25 cellular contexts compared by ENCODE assay signal in the genomic region with DNA sequence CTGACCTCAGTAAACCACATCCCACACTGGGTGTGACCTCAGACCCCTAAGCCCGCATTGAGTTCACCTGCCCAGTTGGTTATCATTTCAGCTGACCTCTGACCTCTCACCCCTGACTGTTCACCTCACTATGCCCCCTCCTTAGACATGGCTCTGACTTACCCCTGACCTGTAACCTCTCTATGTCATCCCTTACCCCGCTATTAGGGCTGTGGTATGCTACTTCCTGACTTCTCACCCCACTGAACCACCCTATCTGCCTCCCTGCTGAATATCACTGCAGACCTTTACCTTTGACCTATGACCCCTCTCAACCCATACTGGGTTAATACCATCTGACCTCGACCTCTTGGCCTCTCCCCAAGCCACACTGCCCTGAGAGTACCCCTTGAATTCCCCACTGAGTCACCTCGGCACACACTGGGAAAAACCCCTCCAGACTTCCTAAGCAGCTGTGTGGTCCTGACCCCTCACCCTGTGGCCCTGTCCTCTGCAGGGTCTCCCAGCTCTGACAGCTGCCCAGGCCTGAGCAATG. TPM values are rescaled to one million over a fixed set of nuclear protein-coding genes. Genes with fewer than 3 reads are reported as not detected.
A peak's percentile ranks its signal among the peaks of the same experiment; 100 is the strongest.
DNase-seq lines count a peak whose midpoint lies in the region; ATAC-seq, FAIRE-seq and TF ChIP-seq lines count a peak whose summit lies in the region.
"Had no signal": no experiment of that assay in that cellular context is flagged by ENCODE, and none has a peak within 500 bp of the region (broad histone marks: within the 10 kb centered on the region; RNA-seq: fewer than 3 reads in every experiment).

No MANE protein-coding gene starts in this region.

- no peak for DNase-seq in activated CD8-positive, alpha-beta memory T cell treated with anti-CD3 and anti-CD28 coated beads, Interleukin-2, amount 10 ng/mL, durations not matched to agents 7 days and 5 days
- no peak for DNase-seq in activated CD8-positive, alpha-beta memory T cell treated with anti-CD3 and anti-CD28 coated beads, Interleukin-2, amount 50 U/mL, for 48 hours
- DNase-seq in GM18507 (ENCODE audit: extremely low spot score, insufficient read length, low read depth) (no peak), astrocyte (ENCODE audit: low read depth) (no peak), progenitor cell of endocrine pancreas (ENCODE audit: low spot score, unreplicated experiment) (no peak), HuH-7 (ENCODE audit: low spot score) (no peak), endodermal cell (no peak)
- DNase-seq: activated CD4-positive, alpha-beta T cell treated with anti-CD3 and anti-CD28 coated beads, Interleukin-2, amount 10 ng/mL, durations not matched to agents 7 days and 5 days; activated naive CD4-positive, alpha-beta T cell treated with Interleukin-2 at 50 U/mL for 16 hours; activated T-cell treated with anti-CD3 and anti-CD28 coated beads for 4 hours; anterior cingulate cortex; dermis blood vessel endothelial cell; foreskin fibroblast; H9; heart right ventricle; KG1; midbrain; NCI-H187 treated with DMSO at 0.1 percent for 48 hours; NCI-H345; NCI-H82; SIG-M5 had no signal

- H3K27me3 ChIP-seq in astrocyte (ENCODE audit: insufficient read depth, low read length) = no peaks in the 10 kb centered on the region
- no peaks in the 10 kb centered on the region for H3K27me3 ChIP-seq in endodermal cell (ENCODE audit: control insufficient read depth, insufficient read depth, low read length, poor library complexity, severe bottlenecking)
- H3K27me3 ChIP-seq: heart right ventricle, vagina had no signal

- H3K79me2 ChIP-seq in astrocyte (ENCODE audit: insufficient read depth, low read length) = no peaks in the 10 kb centered on the region

- FAIRE-seq in GM18507 (lab: Jason Lieb, UNC) (peak; percentile 62), astrocyte (lab: Jason Lieb, UNC) (no peak)

- no peaks in the 10 kb centered on the region for H3K9me3 ChIP-seq in astrocyte (ENCODE audit: insufficient read depth, low read depth, low read length)
- no peaks in the 10 kb centered on the region for H3K9me3 ChIP-seq in endodermal cell (ENCODE audit: control insufficient read depth, low read length)
- H3K9me3 ChIP-seq: heart right ventricle, psoas muscle, thoracic aorta, vagina had no signal

- peaks cover 14% of the 10 kb centered on the region for H3K4me1 ChIP-seq in astrocyte (ENCODE audit: insufficient read depth, low read length)
- H3K4me1 ChIP-seq in endodermal cell (ENCODE audit: control insufficient read depth, insufficient read depth, low read length) = no peaks in the 10 kb centered on the region
- H3K4me1 ChIP-seq: heart right ventricle, psoas muscle, vagina had no signal

- H3K9me3 Mint-ChIP-seq in activated CD8-positive, alpha-beta memory T cell treated with anti-CD3 and anti-CD28 coated beads, Interleukin-2, amount 10 ng/mL, durations not matched to agents 7 days and 5 days (ENCODE audit: low read depth) = no peaks in the 10 kb centered on the region
- peaks cover 2% of the 10 kb centered on the region for H3K9me3 Mint-ChIP-seq in astrocyte (ENCODE audit: unreplicated experiment)
- H3K9me3 Mint-ChIP-seq in progenitor cell of endocrine pancreas (ENCODE audit: low read depth) = no peaks in the 10 kb centered on the region
- H3K9me3 Mint-ChIP-seq in endodermal cell = no peaks in the 10 kb centered on the region
- H3K9me3 Mint-ChIP-seq: activated CD4-positive, alpha-beta T cell treated with anti-CD3 and anti-CD28 coated beads, Interleukin-2, amount 10 ng/mL, durations not matched to agents 7 days and 5 days; H9 had no signal

- no peak for TF ChIP-seq CTCF in astrocyte (IDR thresholded peaks at IDR 0.05; ENCODE audit: insufficient read depth, low read depth, low read length)
- no peak for TF ChIP-seq CTCF in progenitor cell of endocrine pancreas (IDR thresholded peaks at IDR 0.05; ENCODE audit: unreplicated experiment)
- no peak for TF ChIP-seq CTCF in endodermal cell (conservative IDR thresholded peaks at IDR 0.05)

- H3K4me2 ChIP-seq in astrocyte (ENCODE audit: low read length) = no peak overlapping the region

- H2AFZ ChIP-seq in astrocyte (ENCODE audit: low read depth, low read length) = no peak overlapping the region

- 96 to 98% methylated on average over 4 of the region's 4 CpGs for WGBS in endodermal cell (ENCODE audit: insufficient coverage in 1 of 2, insufficient read length in 1 of 2), 2 experiments

- H3K4me3 Mint-ChIP-seq in activated CD8-positive, alpha-beta memory T cell treated with anti-CD3 and anti-CD28 coated beads, Interleukin-2, amount 10 ng/mL, durations not matched to agents 7 days and 5 days = no peak overlapping the region
- H3K4me3 Mint-ChIP-seq in astrocyte (ENCODE audit: unreplicated experiment) = peak overlapping the region; percentile 47
- no peak overlapping the region for H3K4me3 Mint-ChIP-seq in progenitor cell of endocrine pancreas (ENCODE audit: low read depth)
- H3K4me3 Mint-ChIP-seq in endodermal cell = no peak overlapping the region
- H3K4me3 Mint-ChIP-seq: activated CD4-positive, alpha-beta T cell treated with anti-CD3 and anti-CD28 coated beads, Interleukin-2, amount 10 ng/mL, durations not matched to agents 7 days and 5 days; H9 had no signal

- CTCF ChIA-PET in activated CD8-positive, alpha-beta memory T cell treated with anti-CD3 and anti-CD28 coated beads, Interleukin-2, amount 10 ng/mL, durations not matched to agents 7 days and 5 days (lab: Charles Lee) = interaction anchor here (1.2 to 2.3 kb wide), 3 partner anchors 8 to 52 kb away, joined by 3 to 7 read pairs (median 4); no protein-coding TSS in a partner anchor

- H3K27me3 Mint-ChIP-seq in activated CD8-positive, alpha-beta memory T cell treated with anti-CD3 and anti-CD28 coated beads, Interleukin-2, amount 10 ng/mL, durations not matched to agents 7 days and 5 days = no peaks in the 10 kb centered on the region
- H3K27me3 Mint-ChIP-seq in astrocyte (ENCODE audit: low read depth, unreplicated experiment) = no peaks in the 10 kb centered on the region
- no peaks in the 10 kb centered on the region for H3K27me3 Mint-ChIP-seq in progenitor cell of endocrine pancreas
- no peaks in the 10 kb centered on the region for H3K27me3 Mint-ChIP-seq in endodermal cell (ENCODE audit: insufficient read depth)
- H3K27me3 Mint-ChIP-seq: activated CD4-positive, alpha-beta T cell treated with anti-CD3 and anti-CD28 coated beads, Interleukin-2, amount 10 ng/mL, durations not matched to agents 7 days and 5 days had no signal

- H4K20me1 ChIP-seq in astrocyte (ENCODE audit: insufficient read depth, low read length) = peaks cover 28% of the 10 kb centered on the region

- H3K9ac ChIP-seq in astrocyte (ENCODE audit: low read length) = no peak overlapping the region
- no peak overlapping the region for H3K9ac ChIP-seq in endodermal cell (ENCODE audit: extremely low read depth, low read length, poor library complexity, severe bottlenecking)

- H3K36me3 Mint-ChIP-seq in activated CD8-positive, alpha-beta memory T cell treated with anti-CD3 and anti-CD28 coated beads, Interleukin-2, amount 10 ng/mL, durations not matched to agents 7 days and 5 days = peaks cover 17% of the 10 kb centered on the region
- H3K36me3 Mint-ChIP-seq in astrocyte (ENCODE audit: low read depth, unreplicated experiment) (peaks cover 32% of the 10 kb centered on the region), progenitor cell of endocrine pancreas (ENCODE audit: insufficient read depth) (peaks cover 15% of the 10 kb centered on the region), endodermal cell (ENCODE audit: low read depth) (peaks cover 56% of the 10 kb centered on the region)

- H3K27ac Mint-ChIP-seq in activated CD8-positive, alpha-beta memory T cell treated with anti-CD3 and anti-CD28 coated beads, Interleukin-2, amount 10 ng/mL, durations not matched to agents 7 days and 5 days = peak overlapping the region; percentile 49
- H3K27ac Mint-ChIP-seq in astrocyte (ENCODE audit: unreplicated experiment) (peak overlapping the region; percentile 47), progenitor cell of endocrine pancreas (peak overlapping the region; percentile 59), endodermal cell (no peak overlapping the region)

- ATAC-seq in activated CD8-positive, alpha-beta memory T cell treated with anti-CD3 and anti-CD28 coated beads, Interleukin-2, amount 10 ng/mL, durations not matched to agents 7 days and 5 days = no peak
- ATAC-seq in GM19395 (IDR thresholded peaks at IDR 0.05; ENCODE audit: unreplicated experiment) = no peak
- ATAC-seq: heart right ventricle, psoas muscle had no signal

- peaks cover 11% of the 10 kb centered on the region for H3K4me1 Mint-ChIP-seq in activated CD8-positive, alpha-beta memory T cell treated with anti-CD3 and anti-CD28 coated beads, Interleukin-2, amount 10 ng/mL, durations not matched to agents 7 days and 5 days
- H3K4me1 Mint-ChIP-seq in astrocyte (ENCODE audit: low read depth, unreplicated experiment) = peaks cover 11% of the 10 kb centered on the region
- no peaks in the 10 kb centered on the region for H3K4me1 Mint-ChIP-seq in progenitor cell of endocrine pancreas (ENCODE audit: low read depth)
- no peaks in the 10 kb centered on the region for H3K4me1 Mint-ChIP-seq in endodermal cell

- H3K27ac ChIP-seq in astrocyte (ENCODE audit: low read depth, low read length) (no peak overlapping the region), endodermal cell (ENCODE audit: low read depth, low read length) (no peak overlapping the region)
- H3K27ac ChIP-seq: heart right ventricle, psoas muscle, thoracic aorta, vagina had no signal

- H3K4me3 ChIP-seq in astrocyte (ENCODE audit: insufficient read depth, low read depth, low read length) (no peak overlapping the region), endodermal cell (ENCODE audit: low read length) (no peak overlapping the region)
- H3K4me3 ChIP-seq: heart right ventricle, psoas muscle, thoracic aorta, vagina had no signal

- H3K36me3 ChIP-seq in astrocyte (ENCODE audit: insufficient read depth, low read length) (peaks cover 23% of the 10 kb centered on the region), endodermal cell (ENCODE audit: control insufficient read depth, insufficient read depth, low read length) (peaks cover 70% of the 10 kb centered on the region)

RNA-seq across cellular contexts. Expression of a gene that starts 8.3 kb away (rescaled TPM):
- 10 to 100 TPM; 18.1 to 20.4 TPM for total RNA-seq in activated CD8-positive, alpha-beta memory T cell treated with anti-CD3 and anti-CD28 coated beads, Interleukin-2, amount 10 ng/mL, durations not matched to agents 7 days and 5 days
- 48.7 and 50.9 TPM in 2 replicates for total RNA-seq in astrocyte
- total RNA-seq in progenitor cell of endocrine pancreas = 22.6 and 27.3 TPM in 2 replicates
- total RNA-seq in endodermal cell = 10 to 100 TPM; 75.0 to 83.2 TPM
- polyA plus RNA-seq in endodermal cell (2013, experiment 1 of 2) = 31.0 TPM
- polyA plus RNA-seq in endodermal cell (2013, experiment 2 of 2) = 28.3 TPM

RNA-seq across cellular contexts. Expression of a gene that starts 12.9 kb away (rescaled TPM):
- 100 to 1,000 TPM; 142 to 177 TPM for total RNA-seq in activated CD8-positive, alpha-beta memory T cell treated with anti-CD3 and anti-CD28 coated beads, Interleukin-2, amount 10 ng/mL, durations not matched to agents 7 days and 5 days
- total RNA-seq in astrocyte = 338 and 370 TPM in 2 replicates
- total RNA-seq in progenitor cell of endocrine pancreas = 198 TPM in 2 replicates
- 100 to 1,000 TPM; 228 to 265 TPM for total RNA-seq in endodermal cell
- 236 TPM for polyA plus RNA-seq in endodermal cell (2013, experiment 1 of 2)
- 235 TPM for polyA plus RNA-seq in endodermal cell (2013, experiment 2 of 2)

RNA-seq across cellular contexts. Expression of a gene that starts 18.7 kb away (rescaled TPM):
- total RNA-seq in activated CD8-positive, alpha-beta memory T cell treated with anti-CD3 and anti-CD28 coated beads, Interleukin-2, amount 10 ng/mL, durations not matched to agents 7 days and 5 days = 10 to 100 TPM; 23.4 to 23.9 TPM
- 41.5 and 45.6 TPM in 2 replicates for total RNA-seq in astrocyte
- total RNA-seq in progenitor cell of endocrine pancreas = 48.5 and 57.7 TPM in 2 replicates
- 10 to 100 TPM; 44.6 to 53.7 TPM for total RNA-seq in endodermal cell
- polyA plus RNA-seq in endodermal cell (2013, experiment 1 of 2) = 64.6 TPM
- polyA plus RNA-seq in endodermal cell (2013, experiment 2 of 2) = 54.0 TPM

RNA-seq across cellular contexts. Expression of a gene that starts 24.9 kb away (rescaled TPM):
- 10 to 100 TPM; 35.6 to 36.1 TPM for total RNA-seq in activated CD8-positive, alpha-beta memory T cell treated with anti-CD3 and anti-CD28 coated beads, Interleukin-2, amount 10 ng/mL, durations not matched to agents 7 days and 5 days
- 43.6 and 46.6 TPM in 2 replicates for total RNA-seq in astrocyte
- 42.8 and 46.9 TPM in 2 replicates for total RNA-seq in progenitor cell of endocrine pancreas
- total RNA-seq in endodermal cell = 10 to 100 TPM; 42.3 to 48.2 TPM
- polyA plus RNA-seq in endodermal cell (2013, experiment 1 of 2) = 43.5 TPM
- polyA plus RNA-seq in endodermal cell (2013, experiment 2 of 2) = 42.9 TPM

RNA-seq across cellular contexts. Expression of a gene that starts 25.2 kb away (rescaled TPM):
- 10 to 100 TPM; 53.4 to 54.8 TPM for total RNA-seq in activated CD8-positive, alpha-beta memory T cell treated with anti-CD3 and anti-CD28 coated beads, Interleukin-2, amount 10 ng/mL, durations not matched to agents 7 days and 5 days
- 30.4 and 36.8 TPM in 2 replicates for total RNA-seq in astrocyte
- total RNA-seq in progenitor cell of endocrine pancreas = 66.1 and 68.2 TPM in 2 replicates
- total RNA-seq in endodermal cell = 10 to 100 TPM; 58.9 to 78.4 TPM
- polyA plus RNA-seq in endodermal cell (2013, experiment 1 of 2) = 54.9 TPM
- polyA plus RNA-seq in endodermal cell (2013, experiment 2 of 2) = 58.4 TPM
